6 cellular contexts compared by ENCODE assay signal in genomic region chr2:131633827-131634226, GRCh38.
DNase-seq lines count a peak whose midpoint lies in the region; ATAC-seq and TF ChIP-seq lines count a peak whose summit lies in the region.
"Not testable (repeated sequence)": the region's sequence is repeated elsewhere in the genome, so short reads cannot be mapped to it uniquely, and the experiment has no call there.

No MANE protein-coding gene starts in this region.

- H3K36me3 Mint-ChIP-seq in CD14-positive monocyte; chondrocyte (ENCODE audit: low read depth): not testable (repeated sequence)

- H3K18ac ChIP-seq in neuronal stem cell (ENCODE audit: low read length), result peak overlapping the region; percentile 38

- not testable (repeated sequence) for H3K27ac ChIP-seq in lower lobe of right lung; neuronal stem cell (replicated peaks; ENCODE audit: low read length)

- H2BK12ac ChIP-seq in neuronal stem cell (ENCODE audit: low read length), result not testable (repeated sequence)

- not testable (repeated sequence) for H3K9me3 ChIP-seq in lower lobe of right lung; neuronal stem cell (replicated peaks in 1 of 2; ENCODE audit: control insufficient read depth in 2 of 2, insufficient read depth in 1 of 2, low read depth in 1 of 2, low read length in 2 of 2)

- not testable (repeated sequence) for H3K4me3 Mint-ChIP-seq in CD14-positive monocyte; chondrocyte (ENCODE audit: unreplicated experiment)

- not testable (repeated sequence) for H3K14ac ChIP-seq in neuronal stem cell (ENCODE audit: low read length)

- not testable (repeated sequence) for H3K9me3 Mint-ChIP-seq in CD14-positive monocyte; chondrocyte (ENCODE audit: low read depth)

- H3K27me3 Mint-ChIP-seq in CD14-positive monocyte (ENCODE audit: low read depth in 3 of 3); chondrocyte (ENCODE audit: low read depth): not testable (repeated sequence)

- H3K36me3 ChIP-seq in lower lobe of right lung; neuronal stem cell (replicated peaks in 1 of 2; ENCODE audit: control insufficient read depth in 2 of 2, insufficient read depth in 2 of 2, low read length in 2 of 2): not testable (repeated sequence)

- H3K4me1 Mint-ChIP-seq in CD14-positive monocyte; chondrocyte (ENCODE audit: low read depth): not testable (repeated sequence)

- not testable (repeated sequence) for TF ChIP-seq CTCF in CD14-positive monocyte (IDR thresholded peaks at IDR 0.05); chondrocyte (IDR thresholded peaks at IDR 0.05); lower lobe of right lung (IDR thresholded peaks at IDR 0.05)

- not testable (repeated sequence) for H3K4ac ChIP-seq in neuronal stem cell (ENCODE audit: low read length)

- not testable (repeated sequence) for H2BK15ac ChIP-seq in neuronal stem cell (ENCODE audit: low read length)

- H3K79me1 ChIP-seq in neuronal stem cell (ENCODE audit: low read depth, low read length), result not testable (repeated sequence)

- H4K91ac ChIP-seq in neuronal stem cell (ENCODE audit: low read depth, low read length, poor library complexity), result not testable (repeated sequence)

- H2BK5ac ChIP-seq in neuronal stem cell (ENCODE audit: low read length), result not testable (repeated sequence)

- not testable (repeated sequence) for H4K8ac ChIP-seq in neuronal stem cell (ENCODE audit: low read depth, low read length)

- not testable (repeated sequence) for H3K23ac ChIP-seq in neuronal stem cell (ENCODE audit: low read depth, low read length, poor library complexity)

- not testable (repeated sequence) for H3K27me3 ChIP-seq in lower lobe of right lung (ENCODE audit: low read depth); neuronal stem cell (ENCODE audit: control insufficient read depth in 3 of 3, insufficient read depth in 3 of 3, low read depth in 1 of 3, low read length in 3 of 3)

- not testable (repeated sequence) for H3K9ac ChIP-seq in neuronal stem cell (ENCODE audit: low read depth, low read length, poor library complexity)

- H3K4me1 ChIP-seq in lower lobe of right lung; neuronal stem cell (ENCODE audit: control insufficient read depth in 2 of 2, insufficient read depth in 1 of 2, low read depth in 1 of 2, low read length in 2 of 2): not testable (repeated sequence)

- WGBS in neuronal stem cell (ENCODE audit: extremely low coverage in 2 of 2, insufficient read length in 2 of 2, insufficient replicate concordance in 1 of 2), 2 donors, result no CpG with 5 or more reads among the region's 7 CpGs

- H2AK5ac ChIP-seq in neuronal stem cell (ENCODE audit: low read depth, low read length), result not testable (repeated sequence)

- not testable (repeated sequence) for H3K27ac Mint-ChIP-seq in CD14-positive monocyte; chondrocyte (ENCODE audit: unreplicated experiment)

- DNase-seq in CD14-positive monocyte (ENCODE audit: low spot score) (peak; percentile 30), chondrocyte (ENCODE audit: low spot score) (peak; percentile 70), lower lobe of right lung (peak; percentile 23), mesenteric fat pad (ENCODE audit: low spot score) (peak; percentile 74)
- peak; percentile 43 for DNase-seq in activated effector memory CD4-positive, alpha-beta T cell treated with anti-CD3 and anti-CD28 coated beads, Interleukin-2, amount 50 U/mL, for 16 hours
- DNase-seq in neuronal stem cell (ENCODE audit: low spot score), result not testable (repeated sequence)

- not testable (repeated sequence) for H2BK120ac ChIP-seq in neuronal stem cell (ENCODE audit: low read depth, low read length)

- not testable (repeated sequence) for H2AFZ ChIP-seq in neuronal stem cell (ENCODE audit: low read length)

- not testable (repeated sequence) for H3K4me3 ChIP-seq in lower lobe of right lung; neuronal stem cell (ENCODE audit: low read length in 2 of 2)

- H3K4me2 ChIP-seq in neuronal stem cell (ENCODE audit: insufficient read depth, low read length, poor library complexity, severe bottlenecking), result not testable (repeated sequence)

- intact Hi-C loops in CD14-positive monocyte (cut with micrococcal nuclease); lower lobe of right lung (cut with DNase I): not testable (repeated sequence)

- not testable (repeated sequence) for ATAC-seq in lower lobe of right lung
